In the genomic region with DNA sequence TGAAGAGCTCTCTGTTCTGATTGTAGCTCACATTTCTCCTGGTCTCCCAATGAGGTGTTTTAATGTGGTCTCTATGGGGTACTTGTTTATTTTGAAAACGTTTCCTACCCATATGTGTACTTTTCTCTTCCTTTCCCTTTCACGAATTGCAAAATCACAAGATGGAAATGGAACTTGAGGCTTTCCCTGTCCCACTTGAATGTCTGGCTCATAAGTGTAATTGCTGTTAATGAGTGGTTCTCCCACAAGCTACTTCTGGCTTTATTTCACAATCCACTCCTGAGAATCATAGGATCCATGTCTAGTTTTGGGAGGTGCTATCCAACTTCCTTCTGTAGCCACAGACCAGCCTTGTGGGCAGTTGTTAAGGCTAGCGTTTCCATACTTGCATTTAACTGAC, we compare ENCODE assay signal across 11 cellular contexts.
A peak's percentile ranks its signal among the peaks of the same experiment; 100 is the strongest.
DNase-seq lines count a peak whose midpoint lies in the region; ATAC-seq and TF ChIP-seq lines count a peak whose summit lies in the region.
"Had no signal": no experiment of that assay in that cellular context is flagged by ENCODE, and none has a peak within 500 bp of the region (broad histone marks: within the 10 kb centered on the region; RNA-seq: fewer than 3 reads in every experiment).

No MANE protein-coding gene starts in this region.

- peak; percentile 27 for DNase-seq in NCI-H2227 (lab: John Stamatoyannopoulos, UW; ENCODE audit: unreplicated experiment)
- DNase-seq in NCI-H2227 treated with DMSO at 0.1 percent for 48 hours (lab: John Stamatoyannopoulos, UW): no peak
- no peak for DNase-seq in Panc1 (ENCODE audit: low read depth, low spot score)
- DNase-seq in fibroblast of peridontal ligament (ENCODE audit: extremely low read depth): peak; percentile 92
- DNase-seq in thyroid gland: no peak
- DNase-seq in mucosa of descending colon: no peak
- no peak for DNase-seq in AML-193 (lab: John Stamatoyannopoulos, UW)
- DNase-seq in uterus: no peak
- DNase-seq: activated CD8-positive, alpha-beta T cell treated with anti-CD3 and anti-CD28 coated beads for 36 hours; BE2C had no signal

- intact Hi-C loops in Panc1 (cut with micrococcal nuclease; ENCODE audit: unreplicated experiment): no loop called here
- intact Hi-C loops in thyroid gland (cut with DNase I): no loop called here
- intact Hi-C loops in mucosa of descending colon (cut with DNase I, micrococcal nuclease): no loop called here
- intact Hi-C loops in uterus (cut with DNase I; ENCODE audit: low total_unique reads): no loop called here

- H3K36me3 ChIP-seq in Panc1 (ENCODE audit: control insufficient read depth, insufficient read depth, low read length) (no peaks in the 10 kb centered on the region), thyroid gland (no peaks in the 10 kb centered on the region), mucosa of descending colon (ENCODE audit: low read depth) (no peaks in the 10 kb centered on the region), uterus (no peaks in the 10 kb centered on the region)
- H3K36me3 ChIP-seq: BE2C had no signal

- peak overlapping the region; percentile 82 for H3K27ac ChIP-seq in Panc1 (ENCODE audit: low read length)
- peak overlapping the region; percentile 11 to 60 (median 31) for H3K27ac ChIP-seq in thyroid gland
- peak overlapping the region in 1 of 2 donors; percentile 3 for H3K27ac ChIP-seq in uterus

- no peaks in the 10 kb centered on the region for H3K9me3 ChIP-seq in Panc1 (ENCODE audit: control insufficient read depth, insufficient read depth, low read depth, low read length)
- H3K9me3 ChIP-seq in thyroid gland: no peaks in the 10 kb centered on the region
- H3K9me3 ChIP-seq in mucosa of descending colon: no peaks in the 10 kb centered on the region
- H3K9me3 ChIP-seq in uterus: no peaks in the 10 kb centered on the region
- H3K9me3 ChIP-seq: BE2C had no signal

- TF ChIP-seq CTCF in Panc1 (IDR thresholded peaks at IDR 0.05) (no peak), thyroid gland (IDR thresholded peaks at IDR 0.05) (no peak), mucosa of descending colon (IDR thresholded peaks at IDR 0.05) (no peak), uterus (IDR thresholded peaks at IDR 0.05) (no peak)

- H3K27me3 ChIP-seq in Panc1 (ENCODE audit: control insufficient read depth, insufficient read depth, low read length): no peaks in the 10 kb centered on the region
- no peaks in the 10 kb centered on the region for H3K27me3 ChIP-seq in thyroid gland
- no peaks in the 10 kb centered on the region for H3K27me3 ChIP-seq in uterus
- H3K27me3 ChIP-seq: BE2C had no signal

- BruUV-seq in Panc1 (replicated peaks; lab: Mats Ljungman, UMichigan): no TSS peak

- in situ Hi-C loops in Panc1 (cut with HindIII; ENCODE audit: low pct_unique_long_range_greater_than_20kb, low sequenced_read_pairs): no loop called here

- POLR2A ChIA-PET in Panc1 (lab: Charles Lee): no interaction called here

- CTCF ChIA-PET in Panc1 (lab: Charles Lee): interaction anchor here (0.6 kb wide), 1 partner anchor 75 kb away, joined by 5 read pairs; no protein-coding TSS in a partner anchor

- no peak for TF ChIP-seq POLR2A in thyroid gland (IDR thresholded peaks at IDR 0.05)
- no peak for TF ChIP-seq POLR2A in uterus (IDR thresholded peaks at IDR 0.05)

- peaks cover 12% of the 10 kb centered on the region for H3K4me1 ChIP-seq in Panc1 (ENCODE audit: control insufficient read depth, insufficient read depth, low read length)
- H3K4me1 ChIP-seq in thyroid gland: peaks cover 12 to 19% of the 10 kb centered on the region in 2 donors
- peaks cover 6% of the 10 kb centered on the region for H3K4me1 ChIP-seq in mucosa of descending colon (ENCODE audit: low read depth)
- peaks cover 0 to 8% of the 10 kb centered on the region in 2 donors for H3K4me1 ChIP-seq in uterus

- WGBS in thyroid gland, 2 donors: 7 to 20% methylated on average over 3 of the region's 3 CpGs

- H3K4me3 ChIP-seq in Panc1 (ENCODE audit: low read depth in 2 of 2, low read length in 2 of 2): peak overlapping the region in 1 of 2 experiments; percentile 10; a peak in 2 of 4 replicates
- no peak overlapping the region for H3K4me3 ChIP-seq in thyroid gland (replicated peaks in 1 of 3)
- no peak overlapping the region for H3K4me3 ChIP-seq in mucosa of descending colon
- H3K4me3 ChIP-seq in uterus: no peak overlapping the region

- ATAC-seq in Panc1 (no peak), mucosa of descending colon (no peak)
- ATAC-seq: activated CD8-positive, alpha-beta T cell treated with anti-CD3 and anti-CD28 coated beads for 36 hours; Right ventricle myocardium inferior had no signal

Comparison
In these comparisons a context has a peak if more than half of its experiments do, and no peak if none do; other contexts are left out.
1. DNase-seq: peak in NCI-H2227 (single experiment) and fibroblast of peridontal ligament (single experiment); none in NCI-H2227 treated with DMSO at 0.1 percent for 48 hours (single experiment), Panc1 (single experiment), thyroid gland (0 of 2), mucosa of descending colon (0 of 3), AML-193 (0 of 2) and uterus (0 of 2).